ENCODE assay signal across 17 cellular contexts in genomic region chr22:41927813-41928212, GRCh38. TPM values are rescaled to one million over a fixed set of nuclear protein-coding genes. Genes with fewer than 3 reads are reported as not detected.
DNase-seq lines count a peak whose midpoint lies in the region; ATAC-seq and TF ChIP-seq lines count a peak whose summit lies in the region.
"Had no signal": no experiment of that assay in that cellular context is flagged by ENCODE, and none has a peak within 500 bp of the region (broad histone marks: within the 10 kb centered on the region; RNA-seq: fewer than 3 reads in every experiment).

No MANE protein-coding gene starts in this region.

- H3K4me1 ChIP-seq in spleen (peaks cover 3 to 100% (median 76%) of the 10 kb centered on the region in 6 donors), adrenal gland (replicated peaks in 1 of 2) (peaks cover 4 to 5% of the 10 kb centered on the region in 2 donors)

- H3K27ac ChIP-seq in spleen (peak overlapping the region; percentile 8 to 99 (median 92)), adrenal gland (no peak overlapping the region)
- H3K27ac ChIP-seq: PC-9, prostate gland had no signal

- no peak for DNase-seq in activated T-cell treated with anti-CD3 and anti-CD28 coated beads, Interleukin-2, amount 50 U/mL, for 4 hours
- no peak for DNase-seq in activated T-cell treated with anti-CD3 and anti-CD28 coated beads, Interleukin-2, amount 50 U/mL, for 72 hours
- no peak for DNase-seq in T-helper 17 cell
- DNase-seq in spleen = peak; percentile 67
- no peak for DNase-seq in adrenal gland
- no peak for DNase-seq in epidermal melanocyte (ENCODE audit: insufficient read length, low spot score)
- DNase-seq: amygdala; HFFc6; mesendoderm; NCI-H1048; NCI-H2227 treated with DMSO at 0.1 percent for 48 hours; PC-9; stimulated activated naive CD4-positive, alpha-beta T cell treated with Interleukin-2 at 50 U/mL for 16 hours; T-helper 9 cell had no signal

- TF ChIP-seq CTCF in spleen (IDR thresholded peaks at IDR 0.05 in 8 of 11, conservative IDR thresholded peaks at IDR 0.05 in 3 of 11) (no peak), adrenal gland (IDR thresholded peaks at IDR 0.05) (no peak)

- no peak for TF ChIP-seq POLR2A in spleen (IDR thresholded peaks at IDR 0.05)
- TF ChIP-seq POLR2A in adrenal gland (IDR thresholded peaks at IDR 0.05) = no peak

- no peak for ATAC-seq in activated T-cell treated with anti-CD3 and anti-CD28 coated beads, Interleukin-2, amount 50 U/mL, for 4 hours
- no peak for ATAC-seq in activated T-cell treated with anti-CD3 and anti-CD28 coated beads, Interleukin-2, amount 50 U/mL, for 72 hours (replicated peaks in 1 of 2)
- no peak for ATAC-seq in T-helper 17 cell

- peaks cover 2% of the 10 kb centered on the region for H3K36me3 Mint-ChIP-seq in activated T-cell treated with anti-CD3 and anti-CD28 coated beads, Interleukin-2, amount 50 U/mL, for 4 hours (ENCODE audit: insufficient read depth)
- peaks cover 0 to 2% of the 10 kb centered on the region in 2 donors for H3K36me3 Mint-ChIP-seq in activated T-cell treated with anti-CD3 and anti-CD28 coated beads, Interleukin-2, amount 50 U/mL, for 72 hours (ENCODE audit: insufficient read depth in 2 of 2)
- no peaks in the 10 kb centered on the region for H3K36me3 Mint-ChIP-seq in T-helper 17 cell (ENCODE audit: low read depth)

- peaks cover 0 to 14% (median 0%) of the 10 kb centered on the region in 6 donors for H3K36me3 ChIP-seq in spleen
- no peaks in the 10 kb centered on the region for H3K36me3 ChIP-seq in adrenal gland (replicated peaks in 1 of 2)
- H3K36me3 ChIP-seq: prostate gland had no signal

- no peaks in the 10 kb centered on the region for H3K9me3 Mint-ChIP-seq in activated T-cell treated with anti-CD3 and anti-CD28 coated beads, Interleukin-2, amount 50 U/mL, for 4 hours
- no peaks in the 10 kb centered on the region for H3K9me3 Mint-ChIP-seq in activated T-cell treated with anti-CD3 and anti-CD28 coated beads, Interleukin-2, amount 50 U/mL, for 72 hours
- H3K9me3 Mint-ChIP-seq: dendritic cell treated with granulocyte-macrophage colony-stimulating factor and Interleukin-4, amounts not matched to agents 40 ng/mL and 50 ng/mL, for 4 days; HFFc6 had no signal

- peaks cover 27% of the 10 kb centered on the region for H3K4me1 Mint-ChIP-seq in activated T-cell treated with anti-CD3 and anti-CD28 coated beads, Interleukin-2, amount 50 U/mL, for 4 hours (ENCODE audit: low read depth)
- H3K4me1 Mint-ChIP-seq in activated T-cell treated with anti-CD3 and anti-CD28 coated beads, Interleukin-2, amount 50 U/mL, for 72 hours (ENCODE audit: low read depth) = peaks cover 24% of the 10 kb centered on the region
- peaks cover 14% of the 10 kb centered on the region for H3K4me1 Mint-ChIP-seq in T-helper 17 cell

- intact Hi-C loops in spleen (cut with DNase I; ENCODE audit: low total_unique reads) (no loop called here), adrenal gland (cut with DNase I) (no loop called here)

- H3K4me3 ChIP-seq in spleen (no peak overlapping the region), adrenal gland (no peak overlapping the region)
- H3K4me3 ChIP-seq: PC-9, prostate gland had no signal

- peaks cover 4% of the 10 kb centered on the region for H3K27me3 Mint-ChIP-seq in activated T-cell treated with anti-CD3 and anti-CD28 coated beads, Interleukin-2, amount 50 U/mL, for 4 hours (ENCODE audit: low read depth)
- no peaks in the 10 kb centered on the region for H3K27me3 Mint-ChIP-seq in activated T-cell treated with anti-CD3 and anti-CD28 coated beads, Interleukin-2, amount 50 U/mL, for 72 hours (ENCODE audit: low read depth)
- H3K27me3 Mint-ChIP-seq in T-helper 17 cell = no peaks in the 10 kb centered on the region

- peaks cover 0 to 33% (median 20%) of the 10 kb centered on the region in 7 donors for H3K27me3 ChIP-seq in spleen (replicated peaks in 1 of 7)
- H3K27me3 ChIP-seq in adrenal gland = no peaks in the 10 kb centered on the region

- WGBS in spleen, 5 donors = 67 to 80% (median 79%) methylated on average over 6 of the region's 6 CpGs
- 82 to 89% (median 84%) methylated on average over 6 of the region's 6 CpGs for WGBS in adrenal gland, 4 donors

- H3K4me3 Mint-ChIP-seq in activated T-cell treated with anti-CD3 and anti-CD28 coated beads, Interleukin-2, amount 50 U/mL, for 4 hours = peak overlapping the region; percentile 74
- H3K4me3 Mint-ChIP-seq in activated T-cell treated with anti-CD3 and anti-CD28 coated beads, Interleukin-2, amount 50 U/mL, for 72 hours = peak overlapping the region in 1 of 2 donors; percentile 78
- H3K4me3 Mint-ChIP-seq in T-helper 17 cell = peak overlapping the region; percentile 85

- H3K9me3 ChIP-seq in T-helper 17 cell (ENCODE audit: control insufficient read depth, low read length, poor library complexity, severe bottlenecking) = no peaks in the 10 kb centered on the region
- no peaks in the 10 kb centered on the region for H3K9me3 ChIP-seq in spleen
- no peaks in the 10 kb centered on the region for H3K9me3 ChIP-seq in adrenal gland (replicated peaks in 1 of 3)
- H3K9me3 ChIP-seq: prostate gland had no signal

- H3K27ac Mint-ChIP-seq in activated T-cell treated with anti-CD3 and anti-CD28 coated beads, Interleukin-2, amount 50 U/mL, for 72 hours = no peak overlapping the region
- peak overlapping the region; percentile 89 for H3K27ac Mint-ChIP-seq in T-helper 17 cell
- H3K27ac Mint-ChIP-seq: HFFc6 had no signal

RNA-seq across cellular contexts. Expression of gene TNFRSF13C, which starts 1.2 kb away (rescaled TPM):
- total RNA-seq in activated T-cell treated with anti-CD3 and anti-CD28 coated beads, Interleukin-2, amount 50 U/mL, for 4 hours = 1 to 10 TPM; 6.1 to 7.6 (median 6.9) TPM
- total RNA-seq in activated T-cell treated with anti-CD3 and anti-CD28 coated beads, Interleukin-2, amount 50 U/mL, for 72 hours = 1 to 10 TPM; 6.1 to 7.3 TPM
- total RNA-seq in T-helper 17 cell (10 to 100 TPM; 10.2 to 23.9 TPM), spleen (100 to 1,000 TPM in 1 of 7 donors, 10 to 100 TPM in 6; 65.3 to 144 (median 84.2) TPM), adrenal gland (1 to 10 TPM in 5 of 8 donors, under 1 TPM in 3; 0.36 to 3.2 (median 1.4) TPM)
- polyA plus RNA-seq in spleen (10 to 100 TPM; 57.8 to 95.5 (median 65.9) TPM), adrenal gland (under 1 TPM; 0.24 to 0.35 (median 0.24) TPM)

RNA-seq across cellular contexts. Expression of gene SHISA8, which starts 12.9 kb away (rescaled TPM):
- total RNA-seq in activated T-cell treated with anti-CD3 and anti-CD28 coated beads, Interleukin-2, amount 50 U/mL, for 4 hours = 1 to 10 TPM; 3.9 to 5.6 (median 5.0) TPM
- total RNA-seq in activated T-cell treated with anti-CD3 and anti-CD28 coated beads, Interleukin-2, amount 50 U/mL, for 72 hours = 1 to 10 TPM; 2.0 to 3.2 TPM
- 1 to 10 TPM in 1 of 2 donors, not detected in 1; 1.6 TPM for total RNA-seq in T-helper 17 cell
- 1 to 10 TPM in 6 of 7 donors, under 1 TPM in 1; 0.51 to 5.9 (median 3.6) TPM for total RNA-seq in spleen
- 1 to 10 TPM; 1.2 to 2.0 (median 1.4) TPM for polyA plus RNA-seq in spleen
- total RNA-seq in adrenal gland = 10 to 100 TPM; 15.1 to 55.5 (median 20.6) TPM
- 10 to 100 TPM in 1 of 3 donors, 1 to 10 TPM in 2; 1.4 to 10.8 (median 5.1) TPM for polyA plus RNA-seq in adrenal gland
- total RNA-seq: HFFc6, prostate gland had no signal
- polyA plus RNA-seq: AG04450 had no signal

RNA-seq across cellular contexts. Expression of gene CENPM, which starts 19.1 kb away (rescaled TPM):
- total RNA-seq in activated T-cell treated with anti-CD3 and anti-CD28 coated beads, Interleukin-2, amount 50 U/mL, for 4 hours = 10 to 100 TPM; 40.7 to 52.2 (median 48.5) TPM
- total RNA-seq in activated T-cell treated with anti-CD3 and anti-CD28 coated beads, Interleukin-2, amount 50 U/mL, for 72 hours = 10 to 100 TPM; 66.1 to 74.5 TPM
- total RNA-seq in T-helper 17 cell = 10 to 100 TPM; 26.9 to 28.3 TPM
- 10 to 100 TPM in 4 of 7 donors, 1 to 10 TPM in 3; 3.3 to 20.9 (median 10.1) TPM for total RNA-seq in spleen
- 10 to 100 TPM; 14.4 to 63.1 (median 24.7) TPM for polyA plus RNA-seq in spleen
- total RNA-seq in adrenal gland = 1 to 10 TPM in 6 of 8 donors, under 1 TPM in 1, not detected in 1; 0.88 to 4.2 (median 1.7) TPM
- polyA plus RNA-seq in adrenal gland = 1 to 10 TPM in 2 of 3 donors, under 1 TPM in 1; 0.92 to 2.1 (median 1.4) TPM

RNA-seq across cellular contexts. Expression of gene SEPTIN3, which starts 41.4 kb away (rescaled TPM):
- total RNA-seq in activated T-cell treated with anti-CD3 and anti-CD28 coated beads, Interleukin-2, amount 50 U/mL, for 4 hours = 1 to 10 TPM in 1 of 3 donors, under 1 TPM in 2; 0.68 to 1.3 (median 0.84) TPM
- total RNA-seq in activated T-cell treated with anti-CD3 and anti-CD28 coated beads, Interleukin-2, amount 50 U/mL, for 72 hours = 1 to 10 TPM; 4.5 to 4.7 TPM
- total RNA-seq in T-helper 17 cell (under 1 TPM in 1 of 2 donors, not detected in 1; 0.42 TPM), spleen (1 to 10 TPM in 1 of 7 donors, under 1 TPM in 6; 0.17 to 1.0 (median 0.26) TPM), adrenal gland (1 to 10 TPM in 3 of 8 donors, under 1 TPM in 3, not detected in 2; 0.14 to 4.7 (median 0.98) TPM)
- polyA plus RNA-seq in spleen (under 1 TPM; 0.07 to 0.16 (median 0.09) TPM), adrenal gland (1 to 10 TPM; 1.5 to 7.4 (median 6.4) TPM)

Comparison
In these comparisons a context has a peak if more than half of its experiments do, and no peak if none do; other contexts are left out.
1. H3K27ac ChIP-seq: peak in spleen (8 of 8); none in adrenal gland (0 of 5).